9 cellular contexts compared by ENCODE assay signal in genomic region chr7:21352540-21353387, GRCh38.
DNase-seq lines count a peak whose midpoint lies in the region; ATAC-seq, FAIRE-seq and TF ChIP-seq lines count a peak whose summit lies in the region.
"Had no signal": no experiment of that assay in that cellular context is flagged by ENCODE, and none has a peak within 500 bp of the region (broad histone marks: within the 10 kb centered on the region; RNA-seq: fewer than 3 reads in every experiment).

No MANE protein-coding gene starts in this region.

- H3K27me3 ChIP-seq in HL-60 (ENCODE audit: insufficient read depth, poor library complexity, severe bottlenecking) (no peaks in the 10 kb centered on the region), adipocyte (replicated peaks; ENCODE audit: control insufficient read depth, insufficient read depth, low read length) (no peaks in the 10 kb centered on the region), BE2C (peaks cover 6% of the 10 kb centered on the region)

- peak overlapping the region; percentile 24 for H3K27ac ChIP-seq in HL-60 (replicated peaks)
- H3K27ac ChIP-seq: parathyroid adenoma had no signal

- H3K36me3 ChIP-seq in adipocyte (ENCODE audit: control insufficient read depth, insufficient read depth, low read length, severe bottlenecking) (no peaks in the 10 kb centered on the region), BE2C (no peaks in the 10 kb centered on the region)

- DNase-seq in GM12891 (ENCODE audit: insufficient read length, low spot score), result peak; percentile 22
- DNase-seq in HL-60 (ENCODE audit: low read depth in 1 of 2, low spot score in 1 of 2), result peak; percentile 42 to 52
- DNase-seq in adipocyte (ENCODE audit: low read depth), result peak; percentile 15
- DNase-seq in BE2C, result no peak
- no peak for DNase-seq in posterior vena cava (ENCODE audit: low spot score)
- DNase-seq in T1000 (lab: John Stamatoyannopoulos, UW), result no peak
- DNase-seq in NCI-H2171 treated with DMSO at 0.1 percent for 48 hours (lab: John Stamatoyannopoulos, UW), result no peak

- H3K9ac ChIP-seq in adipocyte (ENCODE audit: low read length), result no peak overlapping the region
- H3K9ac ChIP-seq: parathyroid adenoma had no signal

- peak overlapping the region; percentile 21 for H3K4me3 ChIP-seq in HL-60 (replicated peaks; ENCODE audit: insufficient read depth, low read length)
- H3K4me3 ChIP-seq in adipocyte (ENCODE audit: low read length), result no peak overlapping the region
- H3K4me3 ChIP-seq in BE2C (ENCODE audit: low read depth, low read length), result no peak overlapping the region

- no peak for TF ChIP-seq CTCF in HL-60 (IDR thresholded peaks at IDR 0.05; ENCODE audit: insufficient read depth, low read length)
- TF ChIP-seq CTCF in BE2C (IDR thresholded peaks at IDR 0.05; ENCODE audit: low read depth, low read length), result no peak

- no peak for TF ChIP-seq POLR2A in GM12891 (IDR thresholded peaks at IDR 0.05; ENCODE audit: low read depth, low read length)

- H3K9me3 ChIP-seq in adipocyte (ENCODE audit: control insufficient read depth, low read length), result no peaks in the 10 kb centered on the region
- H3K9me3 ChIP-seq in BE2C, result no peaks in the 10 kb centered on the region

- intact Hi-C loops in posterior vena cava (cut with DNase I), result no loop called here

- peak; percentile 81 for FAIRE-seq in GM12891 (lab: Jason Lieb, UNC)

- peak; percentile 83 for ATAC-seq in GM21515 (IDR thresholded peaks at IDR 0.05; ENCODE audit: unreplicated experiment)

- H3K4me1 ChIP-seq in adipocyte (ENCODE audit: control insufficient read depth, insufficient read depth, low read length), result no peaks in the 10 kb centered on the region
- H3K4me1 ChIP-seq in BE2C, result no peaks in the 10 kb centered on the region
- H3K4me1 ChIP-seq: parathyroid adenoma had no signal

TF ChIP-seq in GM12891, 5 proteins besides CTCF, POLR2A, EP300 and RAD21:
- TF ChIP-seq SPI1 (IDR thresholded peaks at IDR 0.05; ENCODE audit: low read depth, low read length) (peak; percentile 95), POU2F2 (IDR thresholded peaks at IDR 0.05; ENCODE audit: low read depth, low read length) (0 out of 2 replicates have a peak, but pooled peaks have one; percentile 25), TAF1 (IDR thresholded peaks at IDR 0.05; ENCODE audit: low read depth, low read length) (no peak)

Comparison
In these comparisons a context has a peak if more than half of its experiments do, and no peak if none do; other contexts are left out.
1. DNase-seq: peak in GM12891 (single experiment), HL-60 (2 of 2) and adipocyte (single experiment); none in BE2C (single experiment), posterior vena cava (single experiment), T1000 (single experiment) and NCI-H2171 treated with DMSO at 0.1 percent for 48 hours (single experiment).